In the genomic region with DNA sequence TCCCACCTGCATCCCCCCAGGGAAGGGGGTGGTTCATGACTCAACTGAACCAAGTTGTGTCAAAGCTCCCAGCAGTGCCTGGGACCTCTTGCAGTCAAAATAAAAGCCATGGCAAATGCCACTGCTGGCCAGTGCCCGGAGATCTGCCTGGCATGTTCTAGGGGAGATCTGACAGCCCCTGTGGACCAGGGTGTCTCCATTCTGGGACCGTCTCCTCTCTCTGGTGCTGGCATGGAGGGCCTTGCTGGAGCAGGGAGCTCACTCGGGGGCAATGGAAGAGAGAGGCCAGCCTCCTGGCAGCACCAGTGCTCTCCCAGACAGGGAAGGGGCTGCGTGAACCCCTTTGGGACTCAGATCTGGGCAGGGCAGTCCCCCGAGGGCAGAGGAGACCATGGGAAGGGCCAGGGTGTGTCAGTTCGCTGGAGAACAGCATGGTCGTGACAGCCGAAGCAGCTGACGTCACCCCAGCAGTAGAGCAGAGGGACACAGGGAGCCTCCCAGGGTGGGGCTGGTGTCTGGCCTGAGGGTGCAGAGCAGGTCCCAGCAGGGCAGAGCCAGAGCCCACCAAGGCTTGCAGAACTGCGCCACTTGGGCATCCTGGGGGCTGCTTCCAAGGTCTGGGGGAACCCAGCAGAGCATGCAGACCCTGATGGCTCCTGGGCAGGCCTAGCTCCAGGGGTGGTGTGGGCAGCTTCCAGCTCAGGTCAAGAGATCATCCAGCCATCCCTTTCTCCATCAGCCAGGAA, we compare ENCODE assay signal across 16 cellular contexts.
DNase-seq lines count a peak whose midpoint lies in the region; ATAC-seq and TF ChIP-seq lines count a peak whose summit lies in the region.
"Had no signal": no experiment of that assay in that cellular context is flagged by ENCODE, and none has a peak within 500 bp of the region (broad histone marks: within the 10 kb centered on the region; RNA-seq: fewer than 3 reads in every experiment).

No MANE protein-coding gene starts in this region.

- peak overlapping the region; percentile 45 for H3K27ac Mint-ChIP-seq in central memory CD8-positive, alpha-beta T cell (ENCODE audit: low read depth)
- H3K27ac Mint-ChIP-seq in memory B cell = peak overlapping the region; percentile 65
- H3K27ac Mint-ChIP-seq: activated naive CD4-positive, alpha-beta T cell treated with anti-CD3 and anti-CD28 coated beads, Interleukin-2, amount 50 U/mL, for 24 hours; GM23338 had no signal

- DNase-seq in breast epithelium (ENCODE audit: low spot score in 2 of 2) (peak; percentile 11 to 46), mammary epithelial cell (no peak), memory B cell (ENCODE audit: low spot score in 2 of 2) (peak in 1 of 2 donors; percentile 8), upper lobe of right lung (peak; percentile 48), NCI-H82 (lab: John Stamatoyannopoulos, UW) (no peak), SIG-M5 treated with dmso at 0.1 percent for 504 hours (lab: John Stamatoyannopoulos, UW; ENCODE audit: unreplicated experiment) (no peak)
- peak in 1 of 2 donors; percentile 10 for DNase-seq in central memory CD8-positive, alpha-beta T cell (ENCODE audit: low spot score in 2 of 2)
- DNase-seq: DMS153; NCI-H1048; SIG-M5; stimulated activated CD4-positive, alpha-beta T cell treated with anti-CD3 and anti-CD28 coated beads, Interleukin-12 subunit alpha, Interleukin-12 subunit beta, amount 100 ng/mL, for 4 hours had no signal

- H3K79me2 ChIP-seq in mammary epithelial cell (ENCODE audit: insufficient read depth, low read length) = no peaks in the 10 kb centered on the region

- H3K36me3 Mint-ChIP-seq in central memory CD8-positive, alpha-beta T cell (ENCODE audit: insufficient read depth) = peaks cover 10% of the 10 kb centered on the region
- peaks cover 31% of the 10 kb centered on the region for H3K36me3 Mint-ChIP-seq in memory B cell

- ATAC-seq in central memory CD8-positive, alpha-beta T cell (replicated peaks; ENCODE audit: extremely low read depth, poor library complexity, severe bottlenecking) = no peak
- ATAC-seq in memory B cell (ENCODE audit: low read depth) = no peak
- ATAC-seq in upper lobe of right lung = no peak
- no peak for ATAC-seq in GM19395 (IDR thresholded peaks at IDR 0.05; ENCODE audit: unreplicated experiment)

- H3K27me3 Mint-ChIP-seq in central memory CD8-positive, alpha-beta T cell = peaks cover 31% of the 10 kb centered on the region
- no peaks in the 10 kb centered on the region for H3K27me3 Mint-ChIP-seq in memory B cell
- H3K27me3 Mint-ChIP-seq: activated naive CD4-positive, alpha-beta T cell treated with anti-CD3 and anti-CD28 coated beads, Interleukin-2, amount 50 U/mL, for 24 hours had no signal

- no TSS peak for BruUV-seq in mammary epithelial cell (replicated peaks; lab: Mats Ljungman, UMichigan)

- CTCF ChIA-PET in mammary epithelial cell (lab: Charles Lee; ENCODE audit: low non-redundant PET) = no interaction called here

- no peak overlapping the region for H3K9ac ChIP-seq in mammary epithelial cell (ENCODE audit: insufficient read depth, low read length)

- dilution Hi-C loops in mammary epithelial cell (cut with HindIII; ENCODE audit: low sequenced_read_pairs) = no loop called here

- no peak overlapping the region for H3K4me3 Mint-ChIP-seq in central memory CD8-positive, alpha-beta T cell
- H3K4me3 Mint-ChIP-seq in memory B cell = no peak overlapping the region
- H3K4me3 Mint-ChIP-seq: activated naive CD4-positive, alpha-beta T cell treated with anti-CD3 and anti-CD28 coated beads, Interleukin-2, amount 50 U/mL, for 24 hours; GM23338; nephron had no signal

- 90% methylated on average over 6 of the region's 10 CpGs for WGBS in mammary epithelial cell (ENCODE audit: low coverage, missing lambda C conversion rate)

- no peaks in the 10 kb centered on the region for H3K4me1 ChIP-seq in breast epithelium
- peaks cover 5% of the 10 kb centered on the region for H3K4me1 ChIP-seq in mammary epithelial cell (ENCODE audit: insufficient read depth, low read length)
- H3K4me1 ChIP-seq in upper lobe of right lung = no peaks in the 10 kb centered on the region

- H3K4me2 ChIP-seq in mammary epithelial cell (ENCODE audit: insufficient read depth, low read depth, low read length) = no peak overlapping the region
- H3K4me2 ChIP-seq: GM23338 had no signal

- peaks cover 5% of the 10 kb centered on the region for H3K4me1 Mint-ChIP-seq in central memory CD8-positive, alpha-beta T cell
- H3K4me1 Mint-ChIP-seq in memory B cell = no peaks in the 10 kb centered on the region

- no peak for TF ChIP-seq POLR2A in breast epithelium (IDR thresholded peaks at IDR 0.05)

- H3K4me3 ChIP-seq in breast epithelium (no peak overlapping the region), mammary epithelial cell (replicated peaks in 1 of 3; ENCODE audit: insufficient read depth in 1 of 3, low read depth in 2 of 3, low read length in 3 of 3) (no peak overlapping the region), upper lobe of right lung (no peak overlapping the region)
- H3K4me3 ChIP-seq: GM23338 had no signal

- TF ChIP-seq CTCF in breast epithelium (IDR thresholded peaks at IDR 0.05) (no peak), mammary epithelial cell (conservative IDR thresholded peaks at IDR 0.05 in 1 of 2, IDR thresholded peaks at IDR 0.05 in 1 of 2; ENCODE audit: extremely low read depth in 1 of 2, insufficient read depth in 1 of 2, low read depth in 1 of 2, low read length in 2 of 2) (no peak), upper lobe of right lung (IDR thresholded peaks at IDR 0.05) (no peak)

- intact Hi-C loops in breast epithelium (cut with DNase I; ENCODE audit: low total_unique reads) (loop anchor here (10.0 kb wide), 1 partner anchor 74 kb away; no protein-coding TSS in a partner anchor), mammary epithelial cell (cut with micrococcal nuclease) (no loop called here), upper lobe of right lung (cut with DNase I) (no loop called here)

- H4K20me1 ChIP-seq in mammary epithelial cell (ENCODE audit: insufficient read depth, low read length) = peaks cover under 1% of the 10 kb centered on the region

- H2AFZ ChIP-seq in mammary epithelial cell (ENCODE audit: low read depth, low read length) = no peak overlapping the region
- H2AFZ ChIP-seq: GM23338 had no signal

- no peak overlapping the region for H3K27ac ChIP-seq in breast epithelium
- H3K27ac ChIP-seq in mammary epithelial cell (ENCODE audit: insufficient read depth, low read depth, low read length) = no peak overlapping the region
- H3K27ac ChIP-seq in upper lobe of right lung = no peak overlapping the region
- H3K27ac ChIP-seq: VCaP had no signal

- H3K9me3 ChIP-seq in breast epithelium = no peaks in the 10 kb centered on the region
- no peaks in the 10 kb centered on the region for H3K9me3 ChIP-seq in mammary epithelial cell (replicated peaks; ENCODE audit: insufficient read depth, low read length)
- H3K9me3 ChIP-seq in upper lobe of right lung = no peaks in the 10 kb centered on the region

- in situ Hi-C loops in mammary epithelial cell (cut with MboI; ENCODE audit: low sequenced_read_pairs in 2 of 2) = no loop called here

- H3K36me3 ChIP-seq in breast epithelium (no peaks in the 10 kb centered on the region), mammary epithelial cell (ENCODE audit: insufficient read depth, low read length) (no peaks in the 10 kb centered on the region), upper lobe of right lung (no peaks in the 10 kb centered on the region)

- no peaks in the 10 kb centered on the region for H3K9me3 Mint-ChIP-seq in central memory CD8-positive, alpha-beta T cell
- no peaks in the 10 kb centered on the region for H3K9me3 Mint-ChIP-seq in memory B cell
- H3K9me3 Mint-ChIP-seq: activated naive CD4-positive, alpha-beta T cell treated with anti-CD3 and anti-CD28 coated beads, Interleukin-2, amount 50 U/mL, for 24 hours had no signal

- H3K27me3 ChIP-seq in breast epithelium (no peaks in the 10 kb centered on the region), mammary epithelial cell (ENCODE audit: insufficient read depth, low read length) (peaks cover 34% of the 10 kb centered on the region), upper lobe of right lung (no peaks in the 10 kb centered on the region)

Comparison
In these comparisons a context has a peak if more than half of its experiments do, and no peak if none do; other contexts are left out.
1. DNase-seq: peak in breast epithelium (2 of 2) and upper lobe of right lung (single experiment); none in mammary epithelial cell (single experiment), NCI-H82 (single experiment) and SIG-M5 treated with dmso at 0.1 percent for 504 hours (single experiment).